ENCODE assay signal across 8 cellular contexts in the genomic region with DNA sequence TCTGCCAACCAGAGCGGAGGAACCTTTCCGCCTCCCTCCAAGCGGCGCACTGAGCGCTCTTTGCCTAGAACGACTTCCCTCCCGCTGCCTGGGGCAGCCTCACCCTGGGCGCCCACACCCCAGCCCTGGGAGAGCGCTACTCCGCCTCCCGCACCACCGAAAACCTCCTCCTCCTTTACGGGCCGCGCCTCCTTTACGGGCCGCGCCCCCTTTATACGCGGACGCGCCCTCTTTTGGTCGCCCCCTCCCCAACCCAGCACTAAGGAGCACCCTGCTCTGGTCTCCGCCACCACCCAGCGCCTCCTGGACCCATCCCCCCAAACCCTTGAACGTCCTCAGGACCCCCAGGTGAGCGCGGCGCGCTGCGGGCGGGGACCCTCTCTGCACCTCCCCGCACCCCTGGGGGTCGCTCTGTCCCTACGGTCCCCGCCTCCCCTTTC. TPM values are rescaled to one million over a fixed set of nuclear protein-coding genes. Genes with fewer than 3 reads are reported as not detected.
DNase-seq lines count a peak whose midpoint lies in the region; ATAC-seq and TF ChIP-seq lines count a peak whose summit lies in the region.

No MANE protein-coding gene starts in this region.

- H3K79me2 ChIP-seq in ACC112 (ENCODE audit: control insufficient read depth, insufficient read depth, low read length, unreplicated experiment) (no peaks in the 10 kb centered on the region), MM.1S (ENCODE audit: low read length) (no peaks in the 10 kb centered on the region)

- H3K27ac ChIP-seq in ACC112 (ENCODE audit: low read depth, low read length) (no peak overlapping the region), MM.1S (ENCODE audit: low read length) (no peak overlapping the region)

- H3K4me3 ChIP-seq in ACC112 (ENCODE audit: low read depth, low read length) (peak overlapping the region; percentile 78), MM.1S (ENCODE audit: low read length) (no peak overlapping the region), iPS-11a (ENCODE audit: low read depth, low read length) (peak overlapping the region; percentile 69)

- H3K36me3 ChIP-seq in ACC112 (ENCODE audit: insufficient read depth, low read length), result no peaks in the 10 kb centered on the region
- H3K36me3 ChIP-seq in MM.1S (replicated peaks; ENCODE audit: insufficient read depth, low read length), result no peaks in the 10 kb centered on the region

- H3F3A ChIP-seq in MM.1S (ENCODE audit: insufficient read depth, low read length), result no peaks in the 10 kb centered on the region

- no peak for TF ChIP-seq CTCF in MM.1S (IDR thresholded peaks at IDR 0.05; ENCODE audit: low read length)

- H3K4me3 Mint-ChIP-seq in activated T-helper 1 cell treated with anti-CD3 and anti-CD28 coated beads, Interleukin-12 subunit alpha, Interleukin-12 subunit beta, Interleukin-2, Interleukin-4 antibody, amounts not matched to agents 30 ng/mL and 10 ng/mL and 1 ng/mL, durations not matched to agents 14 hours and 24 hours and 36 hours, result peak overlapping the region; percentile 68

- no peaks in the 10 kb centered on the region for H3K9me3 ChIP-seq in MM.1S (replicated peaks; ENCODE audit: insufficient read depth, low read length)

- no peaks in the 10 kb centered on the region for H4K20me1 ChIP-seq in MM.1S (ENCODE audit: insufficient read depth, low read length)

- no peak overlapping the region for H3K9ac ChIP-seq in MM.1S (ENCODE audit: low read length)

- no peak for ATAC-seq in HG02678 (IDR thresholded peaks at IDR 0.05; ENCODE audit: unreplicated experiment)

- H3K27me3 Mint-ChIP-seq in activated T-helper 1 cell treated with anti-CD3 and anti-CD28 coated beads, Interleukin-12 subunit alpha, Interleukin-12 subunit beta, Interleukin-2, Interleukin-4 antibody, amounts not matched to agents 30 ng/mL and 10 ng/mL and 1 ng/mL, durations not matched to agents 14 hours and 24 hours and 36 hours (ENCODE audit: insufficient read depth), result peaks cover 42% of the 10 kb centered on the region

- H2AFZ ChIP-seq in ACC112 (ENCODE audit: low read length, unreplicated experiment) (peak overlapping the region; percentile 81), MM.1S (ENCODE audit: low read length) (no peak overlapping the region)

- intact Hi-C loops in activated T-helper 1 cell treated with anti-CD3 and anti-CD28 coated beads, Interleukin-12 subunit alpha, Interleukin-12 subunit beta, Interleukin-2, Interleukin-4 antibody, amounts not matched to agents 30 ng/mL and 10 ng/mL and 1 ng/mL, durations not matched to agents 14 hours and 24 hours and 36 hours (cut with micrococcal nuclease), result no loop called here

- no peak overlapping the region for H3K27ac Mint-ChIP-seq in activated T-helper 1 cell treated with anti-CD3 and anti-CD28 coated beads, Interleukin-12 subunit alpha, Interleukin-12 subunit beta, Interleukin-2, Interleukin-4 antibody, amounts not matched to agents 30 ng/mL and 10 ng/mL and 1 ng/mL, durations not matched to agents 14 hours and 24 hours and 36 hours

- peak overlapping the region; percentile 12; the same call in 1 of the 2 replicates for H3K4me2 ChIP-seq in MM.1S (ENCODE audit: low read depth, low read length)

- H3K4me1 ChIP-seq in ACC112 (ENCODE audit: control insufficient read depth, insufficient read depth, low read length, unreplicated experiment), result no peaks in the 10 kb centered on the region
- no peaks in the 10 kb centered on the region for H3K4me1 ChIP-seq in MM.1S (ENCODE audit: low read length)

- H3K4me1 Mint-ChIP-seq in activated T-helper 1 cell treated with anti-CD3 and anti-CD28 coated beads, Interleukin-12 subunit alpha, Interleukin-12 subunit beta, Interleukin-2, Interleukin-4 antibody, amounts not matched to agents 30 ng/mL and 10 ng/mL and 1 ng/mL, durations not matched to agents 14 hours and 24 hours and 36 hours (ENCODE audit: low read depth), result peaks cover 5% of the 10 kb centered on the region

- no peaks in the 10 kb centered on the region for H3K36me3 Mint-ChIP-seq in activated T-helper 1 cell treated with anti-CD3 and anti-CD28 coated beads, Interleukin-12 subunit alpha, Interleukin-12 subunit beta, Interleukin-2, Interleukin-4 antibody, amounts not matched to agents 30 ng/mL and 10 ng/mL and 1 ng/mL, durations not matched to agents 14 hours and 24 hours and 36 hours (ENCODE audit: low read depth)

- no peaks in the 10 kb centered on the region for H3K9me3 Mint-ChIP-seq in activated T-helper 1 cell treated with anti-CD3 and anti-CD28 coated beads, Interleukin-12 subunit alpha, Interleukin-12 subunit beta, Interleukin-2, Interleukin-4 antibody, amounts not matched to agents 30 ng/mL and 10 ng/mL and 1 ng/mL, durations not matched to agents 14 hours and 24 hours and 36 hours

- no peaks in the 10 kb centered on the region for H3K9me2 ChIP-seq in MM.1S (replicated peaks; ENCODE audit: insufficient read depth, low read length)

- H3K27me3 ChIP-seq in ACC112 (ENCODE audit: insufficient read depth, low read length) (peaks cover 63% of the 10 kb centered on the region), MM.1S (replicated peaks; ENCODE audit: insufficient read depth, low read length) (peaks cover 48% of the 10 kb centered on the region)

- no peak for DNase-seq in MM.1S
- no peak for DNase-seq in activated T-helper 1 cell treated with anti-CD3 and anti-CD28 coated beads, Interleukin-12 subunit alpha, Interleukin-12 subunit beta, Interleukin-2, Interleukin-4 antibody, amounts not matched to agents 30 ng/mL and 10 ng/mL and 1 ng/mL, durations not matched to agents 14 hours and 24 hours and 36 hours (ENCODE audit: low spot score)
- DNase-seq in stimulated activated CD4-positive, alpha-beta T cell treated with anti-CD3 and anti-CD28 coated beads, Interleukin-4, amount 100 ng/mL, for 24 hours, result peak; percentile 26
- no peak for DNase-seq in SHP77 treated with DMSO at 0.1 percent for 48 hours (lab: John Stamatoyannopoulos, UW)
- DNase-seq in AG20443 (ENCODE audit: low spot score), result no peak

RNA-seq across cellular contexts. Expression of a gene that starts 0.6 kb away (rescaled TPM):
- 0.18 and 0.27 TPM in 2 replicates for total RNA-seq in activated T-helper 1 cell treated with anti-CD3 and anti-CD28 coated beads, Interleukin-12 subunit alpha, Interleukin-12 subunit beta, Interleukin-2, Interleukin-4 antibody, amounts not matched to agents 30 ng/mL and 10 ng/mL and 1 ng/mL, durations not matched to agents 14 hours and 24 hours and 36 hours
